9 cellular contexts compared by ENCODE assay signal in genomic region chr15:34342737-34343575, GRCh38. TPM values are rescaled to one million over a fixed set of nuclear protein-coding genes. Genes with fewer than 3 reads are reported as not detected.
A peak's percentile ranks its signal among the peaks of the same experiment; 100 is the strongest.
DNase-seq lines count a peak whose midpoint lies in the region; ATAC-seq and TF ChIP-seq lines count a peak whose summit lies in the region.
"Had no signal": no experiment of that assay in that cellular context is flagged by ENCODE, and none has a peak within 500 bp of the region (broad histone marks: within the 10 kb centered on the region; RNA-seq: fewer than 3 reads in every experiment).

TSS of gene NOP10 (minus strand) at chr15:34343136. CDS start at chr15:34343073, 63 bp downstream.
TSS of gene NUTM1 (plus strand) at chr15:34343315. CDS start at chr15:34343697, 382 bp downstream.

- peaks cover 0 to 10% (median 0%) of the 10 kb centered on the region in 11 experiments; a peak in 6 of 22 replicates for H3K9me3 ChIP-seq in BLaER1 treated with 17β-estradiol and CSF1 and Interleukin-3, amounts not matched to agents 10 nM and 100 nM (replicated peaks in 1 of 11)
- no peaks in the 10 kb centered on the region for H3K9me3 ChIP-seq in left lung

- peak within 1 kb of the TSS; percentile 81 to 95 (median 91) for H3K9ac ChIP-seq in BLaER1 treated with 17β-estradiol and CSF1 and Interleukin-3, amounts not matched to agents 10 nM and 100 nM

- peak within 1 kb of the TSS; percentile 77 to 100 (median 88) for H3K4me3 ChIP-seq in BLaER1 treated with 17β-estradiol and CSF1 and Interleukin-3, amounts not matched to agents 10 nM and 100 nM
- H3K4me3 ChIP-seq in coronary artery (peak within 1 kb of the TSS; percentile 89), left lung (peak within 1 kb of the TSS; percentile 60 to 66)

- intact Hi-C loops in left lung (cut with DNase I): no loop called here

- TF ChIP-seq CTCF in coronary artery (IDR thresholded peaks at IDR 0.05): peak; percentile 91
- TF ChIP-seq CTCF in left lung (IDR thresholded peaks at IDR 0.05): peak; percentile 89 to 94

- peaks cover 40 to 43% (median 41%) of the 10 kb centered on the region in 10 experiments for H3K4me1 ChIP-seq in BLaER1 treated with 17β-estradiol and CSF1 and Interleukin-3, amounts not matched to agents 10 nM and 100 nM
- peaks cover 5 to 41% of the 10 kb centered on the region in 2 donors for H3K4me1 ChIP-seq in left lung

- peaks cover 21 to 37% (median 33%) of the 10 kb centered on the region in 11 experiments for H3K36me3 ChIP-seq in BLaER1 treated with 17β-estradiol and CSF1 and Interleukin-3, amounts not matched to agents 10 nM and 100 nM
- peaks cover 0 to 35% of the 10 kb centered on the region in 2 donors for H3K36me3 ChIP-seq in left lung

- H3K4me2 ChIP-seq in BLaER1 treated with 17β-estradiol and CSF1 and Interleukin-3, amounts not matched to agents 10 nM and 100 nM: peak within 1 kb of the TSS; percentile 69 to 99 (median 95)

- peaks cover 0 to 15% (median 0%) of the 10 kb centered on the region in 11 experiments; a peak in 5 of 22 replicates for H4K20me1 ChIP-seq in BLaER1 treated with 17β-estradiol and CSF1 and Interleukin-3, amounts not matched to agents 10 nM and 100 nM

- ATAC-seq in HG03442 (IDR thresholded peaks at IDR 0.05; ENCODE audit: unreplicated experiment): peak; percentile 93
- peak; percentile 98 for ATAC-seq in left lung

- no peaks in the 10 kb centered on the region for H3K27me3 ChIP-seq in BLaER1 treated with 17β-estradiol and CSF1 and Interleukin-3, amounts not matched to agents 10 nM and 100 nM
- no peaks in the 10 kb centered on the region for H3K27me3 ChIP-seq in left lung

- peak within 1 kb of the TSS; percentile 68 to 94 (median 90) for H3K27ac ChIP-seq in BLaER1 treated with 17β-estradiol and CSF1 and Interleukin-3, amounts not matched to agents 10 nM and 100 nM
- H3K27ac ChIP-seq in coronary artery (peak within 1 kb of the TSS; percentile 81 to 91), left lung (peak within 1 kb of the TSS; percentile 88 to 94)

- DNase-seq in GM19238 (ENCODE audit: insufficient read length, low spot score) (peak; percentile 63), NCI-H524 (lab: John Stamatoyannopoulos, UW) (peak; percentile 91 to 94), coronary artery (ENCODE audit: low spot score) (peak; percentile 93), left lung (peak; percentile 91 to 94)
- DNase-seq in activated CD4-positive, alpha-beta T cell treated with anti-CD3 and anti-CD28 coated beads for 4 hours: peak; percentile 90 to 96
- DNase-seq in stimulated activated CD4-positive, alpha-beta T cell treated with anti-CD3 and anti-CD28 coated beads, Interleukin-2, amount 100 ng/mL, for 4 hours (ENCODE audit: low read depth): peak; percentile 89

RNA-seq across cellular contexts. Expression of gene NOP10, which starts in this region (rescaled TPM):
- 100 to 1,000 TPM; 169 to 188 TPM for total RNA-seq in left lung

RNA-seq across cellular contexts. Expression of gene NUTM1, which starts in this region (rescaled TPM):
- total RNA-seq in left lung: not detected
- total RNA-seq: subcutaneous adipose tissue had no signal

Comparison
In these comparisons a context has a peak if more than half of its experiments do, and no peak if none do; other contexts are left out.
1. Peak in every context shown above with its lines: DNase-seq, ATAC-seq, H3K4me3 ChIP-seq and H3K27ac ChIP-seq.